In the genomic region with DNA sequence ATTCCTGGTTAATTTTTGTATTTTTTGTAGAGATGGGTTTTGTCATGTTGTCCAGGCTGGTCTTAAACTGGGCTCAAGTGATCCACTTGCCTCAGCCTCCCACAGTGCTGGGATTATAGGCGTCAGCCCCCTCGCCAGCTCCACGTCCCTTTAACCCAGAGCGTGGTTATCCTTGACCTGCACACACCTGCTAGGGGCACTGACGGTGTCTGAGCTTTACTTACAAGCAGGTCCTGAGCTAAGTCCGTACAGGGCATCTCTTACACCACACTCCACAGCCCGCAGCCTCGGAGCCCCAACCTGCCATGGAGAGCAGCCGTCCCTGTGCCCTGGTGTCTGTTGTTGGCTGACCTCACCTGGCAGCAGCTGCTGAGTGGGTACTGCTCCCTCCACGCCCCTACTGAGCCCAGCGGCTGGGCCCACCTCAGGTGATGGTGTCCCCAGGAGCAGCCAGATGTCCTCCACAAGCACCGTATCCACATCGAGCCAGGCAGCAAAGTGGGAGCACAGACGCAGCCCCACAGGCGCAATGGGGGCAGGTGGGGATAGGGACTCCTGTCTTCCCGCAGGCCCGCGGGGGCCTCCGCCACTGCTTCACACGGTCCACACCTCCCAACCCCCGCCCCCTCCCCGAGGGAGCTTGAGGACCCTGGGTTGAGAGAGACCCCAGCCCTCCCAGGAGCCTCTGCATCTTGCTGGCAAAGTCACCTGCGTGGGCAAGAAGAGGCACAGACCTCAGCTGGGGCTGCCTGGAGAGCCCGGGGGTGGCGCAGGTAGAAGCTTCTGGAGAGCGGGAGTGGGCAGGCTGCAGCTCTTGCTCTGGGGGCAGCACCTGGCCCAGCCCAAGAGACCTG, we compare ENCODE assay signal across 24 cellular contexts.
"Had no signal": no experiment of that assay in that cellular context is flagged by ENCODE, and none has a peak within 500 bp of the region (broad histone marks: within the 10 kb centered on the region; RNA-seq: fewer than 3 reads in every experiment).

No MANE protein-coding gene starts in this region.

- H3K36me3 ChIP-seq: brain microvascular endothelial cell, MG63 had no signal

- H3K4me3 ChIP-seq: MG63, SK-N-MC had no signal

- H3K9me3 ChIP-seq: MG63 had no signal

- DNase-seq: activated B cell treated with CpG ODN at 0.5 μM for 24 hours; activated CD4-positive, alpha-beta memory T cell treated with anti-CD3 and anti-CD28 coated beads for 36 hours; activated CD4-positive, alpha-beta T cell treated with anti-CD3 and anti-CD28 coated beads, Interleukin-2, amount 10 ng/mL, durations not matched to agents 7 days and 5 days; activated CD8-positive, alpha-beta memory T cell treated with anti-CD3 and anti-CD28 coated beads for 24 hours; activated effector memory CD4-positive, alpha-beta T cell treated with anti-CD3 and anti-CD28 coated beads, Interleukin-2, amount 50 U/mL, for 16 hours; activated naive CD4-positive, alpha-beta T cell treated with Interleukin-2 at 50 U/mL for 16 hours; activated T-cell treated with anti-CD3 and anti-CD28 coated beads, Interleukin-2, amount 50 U/mL, for 4 hours; brain microvascular endothelial cell; MG63; MV-4-11; NCI-H1092 treated with DMSO at 0.1 percent for 48 hours; NCI-H1417 treated with DMSO at 0.1 percent for 48 hours; NCI-H1694; NCI-H2029; NCI-H2107; NCI-H2171 treated with DMSO at 0.1 percent for 48 hours; NCI-H226; NCI-H510A; NCI-H526 treated with DMSO at 0.1 percent for 48 hours; NCI-H82; T-cell; T-helper 2 cell; T1000 had no signal

- H3K27me3 ChIP-seq: brain microvascular endothelial cell had no signal

- H3K27ac ChIP-seq: brain microvascular endothelial cell, SK-N-MC had no signal
